Comparison of ENCODE assay signal across 22 cellular contexts in the genomic region with DNA sequence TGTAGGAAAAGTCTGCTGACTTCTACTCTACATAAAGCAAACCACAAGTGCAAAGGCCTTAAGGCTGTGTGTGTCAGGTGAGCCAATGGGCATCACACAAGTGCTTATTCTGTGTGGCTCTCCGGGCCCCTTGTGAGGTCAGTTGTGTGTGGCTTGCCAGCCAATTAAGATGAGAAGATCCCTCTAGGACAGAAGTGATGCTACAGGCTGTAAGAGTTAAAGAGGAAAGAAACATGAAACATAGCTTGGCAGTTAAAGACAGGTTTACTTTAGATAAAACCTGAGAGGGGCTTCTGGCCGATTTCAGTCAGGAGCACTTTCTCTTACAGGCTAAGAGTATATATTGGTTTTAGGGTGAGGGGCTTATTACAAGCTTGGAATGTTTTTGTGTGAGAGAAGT.
"Had no signal": no experiment of that assay in that cellular context is flagged by ENCODE, and none has a peak within 500 bp of the region (broad histone marks: within the 10 kb centered on the region; RNA-seq: fewer than 3 reads in every experiment).

No MANE protein-coding gene starts in this region.

- H3K9me3 ChIP-seq: mucosa of descending colon, prostate gland, uterus had no signal

- ATAC-seq: mucosa of descending colon; naive thymus-derived CD4-positive, alpha-beta T cell; natural killer cell treated with Interleukin-12 subunit alpha and Interleukin-12 subunit beta and Interleukin-15 and Interleukin-18, amount 100 ng/mL, for 72 hours; right cardiac atrium; stimulated activated memory B cell treated with anti-CD40 and anti-IgM and Interleukin-4, amounts not matched to agents 10 μg/mL and 1 μg/mL and 100 μg/mL, for 72 hours; stimulated activated naive CD8-positive, alpha-beta T cell treated with anti-CD3 and anti-CD28 coated beads, Interleukin-15, amount 100 ng/mL, for 72 hours had no signal

- H3K27me3 ChIP-seq: hepatocyte, ovary, tibial nerve, uterus had no signal

- H3K36me3 ChIP-seq: left ventricle myocardium inferior, ovary, prostate gland, tibial nerve, uterus had no signal

- H3K4me1 ChIP-seq: left ventricle myocardium inferior, prostate gland, tibial nerve, uterus had no signal

- H3K4me3 ChIP-seq: hepatocyte, left ventricle myocardium inferior, lung, mucosa of descending colon, ovary, prostate gland, smooth muscle cell, tibial nerve, uterus had no signal

- H2AFZ ChIP-seq: hepatocyte had no signal

- H3K4me2 ChIP-seq: hepatocyte, smooth muscle cell had no signal

- H3K27ac ChIP-seq: hepatocyte, left ventricle myocardium inferior, ovary, prostate gland, tibial nerve, uterus had no signal

- H3K79me2 ChIP-seq: hepatocyte had no signal

- DNase-seq: left ventricle myocardium inferior; midbrain; mucosa of descending colon; naive thymus-derived CD4-positive, alpha-beta T cell; ovary; retina; right cardiac atrium; stimulated activated CD4-positive, alpha-beta T cell treated with anti-CD3 and anti-CD28 coated beads, Interleukin-1b, Interleukin-23, amount 100 ng/mL, for 48 hours; stimulated activated CD4-positive, alpha-beta T cell treated with anti-CD3 and anti-CD28 coated beads, Interleukin-2, amount 100 ng/mL, for 48 hours; stimulated activated CD4-positive, alpha-beta T cell treated with anti-CD3 and anti-CD28 coated beads, Interleukin-4, amount 100 ng/mL, for 4 hours; stimulated activated CD8-positive, alpha-beta memory T cell treated with anti-CD3 and anti-CD28 coated beads, Interleukin-4, amount 100 ng/mL, for 48 hours; stimulated activated naive CD4-positive, alpha-beta T cell treated with Interleukin-2 at 50 U/mL for 16 hours; stimulated activated naive CD8-positive, alpha-beta T cell treated with anti-CD3 and anti-CD28 coated beads, Interleukin-15, amount 100 ng/mL, for 72 hours; substantia nigra; uterus had no signal
